In the genomic region with DNA sequence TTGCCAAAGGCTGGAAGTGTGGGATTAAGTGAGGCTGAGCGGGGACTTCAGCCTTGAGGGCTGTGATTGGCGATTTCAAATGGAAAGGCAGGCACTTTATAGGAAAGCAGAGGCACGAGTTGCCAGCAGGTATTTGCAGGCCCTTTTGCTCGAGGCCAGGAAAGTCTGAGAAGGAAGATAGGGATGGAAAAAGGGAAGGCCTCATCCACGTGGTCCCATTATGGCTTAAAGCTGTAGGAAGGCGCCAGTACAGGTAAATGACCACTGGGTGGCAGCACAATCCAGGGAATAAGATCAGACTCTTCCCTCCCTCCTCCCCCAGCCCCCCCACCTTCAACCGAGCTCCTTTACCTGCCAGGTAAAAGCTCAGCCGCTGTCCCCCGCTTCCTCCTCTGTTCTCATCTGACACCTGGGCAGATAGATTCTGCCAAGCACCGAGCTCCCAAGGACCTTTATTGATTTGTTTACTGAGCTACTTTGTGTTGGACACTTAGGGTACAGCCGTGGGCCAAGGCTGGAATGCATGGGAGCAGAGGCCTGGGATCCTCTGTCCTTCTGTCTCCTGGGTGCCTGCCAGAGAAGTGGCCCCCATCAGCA, we compare ENCODE assay signal across 8 cellular contexts. TPM values are rescaled to one million over a fixed set of nuclear protein-coding genes. Genes with fewer than 3 reads are reported as not detected.
DNase-seq lines count a peak whose midpoint lies in the region; ATAC-seq, FAIRE-seq and TF ChIP-seq lines count a peak whose summit lies in the region.

No MANE protein-coding gene starts in this region.

- H3K9me2 ChIP-seq in Karpas-422 (replicated peaks; ENCODE audit: insufficient read depth, low read length), result no peaks in the 10 kb centered on the region

- no peaks in the 10 kb centered on the region for H3K9me3 ChIP-seq in Karpas-422 (ENCODE audit: low read length)
- no peaks in the 10 kb centered on the region for H3K9me3 ChIP-seq in pancreas
- H3K9me3 ChIP-seq in uterus, result no peaks in the 10 kb centered on the region

- H3K27ac ChIP-seq in Karpas-422 (ENCODE audit: low read length), result no peak overlapping the region
- no peak overlapping the region for H3K27ac ChIP-seq in RWPE1
- H3K27ac ChIP-seq in pancreas, result no peak overlapping the region
- no peak overlapping the region for H3K27ac ChIP-seq in uterus

- peak; percentile 56 for ATAC-seq in GM21515 (IDR thresholded peaks at IDR 0.05; ENCODE audit: unreplicated experiment)
- peak; percentile 85 to 96 (median 92) for ATAC-seq in pancreas

- FAIRE-seq in D721Med (lab: Jason Lieb, UNC) (no peak), frontal cortex (lab: Jason Lieb, UNC) (no peak), pancreas (lab: Jason Lieb, UNC) (no peak)

- H3K4me1 ChIP-seq in Karpas-422 (ENCODE audit: low read length) (0 out of 2 replicates have a peak, but pooled peaks cover 2% of the 10 kb centered on the region), pancreas (peaks cover 0 to 5% (median 5%) of the 10 kb centered on the region in 3 donors), uterus (no peaks in the 10 kb centered on the region)

- no peaks in the 10 kb centered on the region for H4K20me1 ChIP-seq in Karpas-422 (ENCODE audit: insufficient read depth, low read depth, low read length)

- POLR2A ChIA-PET in RWPE1 (lab: Yijun Ruan, JAX; ENCODE audit: low non-redundant PET), result no interaction called here

- intact Hi-C loops in pancreas (cut with DNase I) (loop anchor here in 2 of 3 donors (5.0 to 10.0 kb wide), 5 partner anchors 59 to 299 kb away; a partner anchor contains a TSS), uterus (cut with DNase I; ENCODE audit: low total_unique reads) (no loop called here)

- H3K79me2 ChIP-seq in Karpas-422 (ENCODE audit: low read length), result no peaks in the 10 kb centered on the region

- no peak for TF ChIP-seq POLR2A in uterus (IDR thresholded peaks at IDR 0.05)

- H3K4me2 ChIP-seq in Karpas-422 (ENCODE audit: low read depth, low read length, poor library complexity, severe bottlenecking), result no peak overlapping the region

- DNase-seq in D721Med (ENCODE audit: insufficient read length, low spot score) (peak; percentile 81), Karpas-422 (peak; percentile 89), RWPE1 (ENCODE audit: low spot score) (peak; percentile 90), frontal cortex (ENCODE audit: low spot score in 2 of 2) (peak; percentile 68 to 83), pancreas (peak; percentile 75 to 84 (median 79)), uterus (peak; percentile 60 to 68)
- peak; percentile 39 for DNase-seq in activated effector memory CD4-positive, alpha-beta T cell treated with Interleukin-2 at 50 U/mL for 16 hours

- CTCF ChIA-PET in RWPE1 (lab: Yijun Ruan, JAX), result interaction anchor here (0.5 to 1.7 kb wide), 10 partner anchors 53 to 299 kb away, joined by 3 to 13 read pairs (median 4); a partner anchor contains a TSS

- TF ChIP-seq CTCF in D721Med (IDR thresholded peaks at IDR 0.05; ENCODE audit: insufficient read depth, missing control alignments), result peak; percentile 67
- peak; percentile 70 for TF ChIP-seq CTCF in RWPE1 (conservative IDR thresholded peaks at IDR 0.05; ENCODE audit: low read depth)
- TF ChIP-seq CTCF in pancreas (IDR thresholded peaks at IDR 0.05), result peak; percentile 79 to 83 (median 80)
- peak; percentile 54 to 76 (median 60) for TF ChIP-seq CTCF in uterus (IDR thresholded peaks at IDR 0.05)

- H3K36me3 ChIP-seq in Karpas-422 (ENCODE audit: insufficient read depth, low read length), result no peaks in the 10 kb centered on the region
- H3K36me3 ChIP-seq in pancreas, result no peaks in the 10 kb centered on the region
- H3K36me3 ChIP-seq in uterus, result no peaks in the 10 kb centered on the region

- 13 to 15% methylated on average over 11 of the region's 11 CpGs for WGBS in pancreas, 2 donors

- peak overlapping the region; percentile 99 for H2AFZ ChIP-seq in Karpas-422 (ENCODE audit: low read length)

- no peaks in the 10 kb centered on the region for H3K27me3 ChIP-seq in Karpas-422 (ENCODE audit: low read length)
- no peaks in the 10 kb centered on the region for H3K27me3 ChIP-seq in pancreas
- H3K27me3 ChIP-seq in uterus, result no peaks in the 10 kb centered on the region

- no peak overlapping the region for H3K9ac ChIP-seq in Karpas-422 (ENCODE audit: low read length)

- H3K4me3 ChIP-seq in Karpas-422 (ENCODE audit: low read length), result no peak overlapping the region
- H3K4me3 ChIP-seq in pancreas, result no peak overlapping the region
- H3K4me3 ChIP-seq in uterus, result no peak overlapping the region

RNA-seq across cellular contexts. Expression of a gene that starts 7.5 kb away (rescaled TPM):
- total RNA-seq in Karpas-422 (2014; rRNA removed; shearing (Covaris generic); ENCODE audit: low replicate concordance), result not detected in 2 replicates
- total RNA-seq in frontal cortex (not detected), pancreas (under 1 TPM in 2 of 6 donors, not detected in 4; 0.16 TPM), uterus (under 1 TPM in 1 of 4 donors, not detected in 3; 0.69 TPM)
- polyA plus RNA-seq in pancreas, result under 1 TPM in 1 of 2 donors, not detected in 1; 0.07 TPM

RNA-seq across cellular contexts. Expression of a gene that starts 10.0 kb away (rescaled TPM):
- 79.9 and 111 TPM in 2 replicates for total RNA-seq in Karpas-422 (2014; rRNA removed; shearing (Covaris generic); ENCODE audit: low replicate concordance)
- total RNA-seq in frontal cortex, result 53.8 TPM
- 10 to 100 TPM; 35.3 to 61.9 (median 45.4) TPM for total RNA-seq in pancreas
- polyA plus RNA-seq in pancreas, result 10 to 100 TPM; 20.5 to 41.8 TPM
- 100 to 1,000 TPM in 1 of 4 donors, 10 to 100 TPM in 3; 29.4 to 115 (median 75.3) TPM for total RNA-seq in uterus

RNA-seq across cellular contexts. Expression of a gene that starts 20.9 kb away (rescaled TPM):
- 11.6 and 21.9 TPM in 2 replicates for total RNA-seq in Karpas-422 (2014; rRNA removed; shearing (Covaris generic); ENCODE audit: low replicate concordance)
- 20.0 TPM for total RNA-seq in frontal cortex
- total RNA-seq in pancreas, result 100 to 1,000 TPM in 1 of 6 donors, 10 to 100 TPM in 5; 63.4 to 109 (median 77.3) TPM
- polyA plus RNA-seq in pancreas, result 100 to 1,000 TPM; 111 to 172 TPM
- 100 to 1,000 TPM in 1 of 4 donors, 10 to 100 TPM in 3; 22.5 to 269 (median 70.8) TPM for total RNA-seq in uterus

RNA-seq across cellular contexts. Expression of a gene that starts 35.3 kb away (rescaled TPM):
- not detected in 2 replicates for total RNA-seq in Karpas-422 (2014; rRNA removed; shearing (Covaris generic); ENCODE audit: low replicate concordance)
- total RNA-seq in frontal cortex (not detected), pancreas (not detected), uterus (not detected)
- not detected for polyA plus RNA-seq in pancreas

RNA-seq across cellular contexts. Expression of a gene that starts 44.8 kb away (rescaled TPM):
- total RNA-seq in Karpas-422 (2014; rRNA removed; shearing (Covaris generic); ENCODE audit: low replicate concordance), result not detected in 2 replicates
- total RNA-seq in frontal cortex (not detected), pancreas (not detected), uterus (under 1 TPM in 1 of 4 donors, not detected in 3; 0.21 TPM)
- polyA plus RNA-seq in pancreas, result under 1 TPM; 0.57 to 0.96 TPM

Comparison
In these comparisons a context has a peak if more than half of its experiments do, and no peak if none do; other contexts are left out.
1. DNase-seq: peak in every context shown above with its lines; median percentile 90 in RWPE1; 89 in Karpas-422; 81 in D721Med; 79 in pancreas; 76 in frontal cortex; 64 in uterus; 39 in activated effector memory CD4-positive, alpha-beta T cell treated with Interleukin-2 at 50 U/mL for 16 hours.